ENCODE assay signal across 3 cellular contexts in the genomic region with DNA sequence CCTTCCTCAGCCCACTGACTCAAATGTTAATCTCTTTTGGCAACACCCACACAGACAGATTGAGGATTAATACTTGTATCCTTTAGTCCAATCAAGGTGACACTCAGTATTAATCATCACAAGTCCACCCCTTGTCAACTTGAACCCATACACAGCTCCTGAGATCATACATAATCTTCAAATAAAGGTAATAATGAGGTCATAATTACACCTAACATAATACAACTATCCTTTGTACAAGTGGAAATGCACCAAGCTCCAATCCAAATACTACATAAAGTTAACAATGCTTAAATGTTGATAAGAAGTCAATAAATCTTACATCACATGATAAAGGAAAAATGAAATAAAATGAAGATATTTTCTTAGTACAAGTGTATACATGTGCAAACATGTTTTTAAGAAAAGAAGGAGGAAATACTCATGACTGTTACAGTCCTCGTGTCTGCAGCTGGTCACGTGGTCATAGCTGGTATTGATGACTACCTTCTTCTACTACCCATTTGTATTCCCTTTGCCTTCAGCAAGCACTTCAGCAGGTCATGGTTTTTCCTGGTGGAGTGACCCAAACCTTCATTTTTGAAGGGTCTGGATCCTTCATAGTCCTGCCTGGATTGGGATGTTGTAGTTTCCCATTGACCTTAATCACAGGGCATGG. TPM values are rescaled to one million over a fixed set of nuclear protein-coding genes. Genes with fewer than 3 reads are reported as not detected.
"Had no signal": no experiment of that assay in that cellular context is flagged by ENCODE, and none has a peak within 500 bp of the region (broad histone marks: within the 10 kb centered on the region; RNA-seq: fewer than 3 reads in every experiment).

No MANE protein-coding gene starts in this region.

RNA-seq across cellular contexts. Expression of gene FASLG, which starts 29.7 kb away (rescaled TPM):
- total RNA-seq: ascending aorta, cerebellum, WTC11 had no signal
